In genomic region chr3:100090669-100091005, GRCh38 we compare ENCODE assay signal across 15 cellular contexts. TPM values are rescaled to one million over a fixed set of nuclear protein-coding genes. Genes with fewer than 3 reads are reported as not detected.
A peak's percentile ranks its signal among the peaks of the same experiment; 100 is the strongest.
DNase-seq lines count a peak whose midpoint lies in the region; ATAC-seq and TF ChIP-seq lines count a peak whose summit lies in the region.
"Had no signal": no experiment of that assay in that cellular context is flagged by ENCODE, and none has a peak within 500 bp of the region (broad histone marks: within the 10 kb centered on the region; RNA-seq: fewer than 3 reads in every experiment).

No MANE protein-coding gene starts in this region.

- H3K27me3 Mint-ChIP-seq in activated CD4-positive, alpha-beta memory T cell treated with anti-CD3 and anti-CD28 coated beads for 36 hours = no peaks in the 10 kb centered on the region
- H3K27me3 Mint-ChIP-seq in CD8-positive, alpha-beta memory T cell = no peaks in the 10 kb centered on the region

- H3K9me3 Mint-ChIP-seq in activated CD4-positive, alpha-beta memory T cell treated with anti-CD3 and anti-CD28 coated beads for 36 hours = no peaks in the 10 kb centered on the region
- no peaks in the 10 kb centered on the region for H3K9me3 Mint-ChIP-seq in CD8-positive, alpha-beta memory T cell

- intact Hi-C loops in left colon (cut with DNase I, micrococcal nuclease) (no loop called here), body of pancreas (cut with DNase I) (no loop called here)
- intact Hi-C loops in activated CD4-positive, alpha-beta memory T cell treated with anti-CD3 and anti-CD28 coated beads for 36 hours (cut with micrococcal nuclease) = no loop called here

- no peak for TF ChIP-seq CTCF in HL-60 (IDR thresholded peaks at IDR 0.05; ENCODE audit: insufficient read depth, low read length)
- TF ChIP-seq CTCF in upper lobe of left lung (IDR thresholded peaks at IDR 0.05) = no peak
- peak in 2 of 7 experiments; percentile 1 to 6 for TF ChIP-seq CTCF in body of pancreas (IDR thresholded peaks at IDR 0.05)

- H3K9me3 ChIP-seq in upper lobe of left lung (no peaks in the 10 kb centered on the region), body of pancreas (no peaks in the 10 kb centered on the region)
- H3K9me3 ChIP-seq in CD8-positive, alpha-beta memory T cell (ENCODE audit: low read length) = no peaks in the 10 kb centered on the region
- H3K9me3 ChIP-seq: gastroesophageal sphincter, ovary had no signal

- H3K4me3 Mint-ChIP-seq in activated CD4-positive, alpha-beta memory T cell treated with anti-CD3 and anti-CD28 coated beads for 36 hours = no peak overlapping the region
- H3K4me3 Mint-ChIP-seq in CD8-positive, alpha-beta memory T cell = no peak overlapping the region

- H3K27ac ChIP-seq in HL-60 (replicated peaks) = peak overlapping the region; percentile 68
- peak overlapping the region in 1 of 4 donors; percentile 22 for H3K27ac ChIP-seq in upper lobe of left lung
- H3K27ac ChIP-seq in CD8-positive, alpha-beta memory T cell (ENCODE audit: low read depth, low read length) = no peak overlapping the region
- H3K27ac ChIP-seq in body of pancreas = no peak overlapping the region
- H3K27ac ChIP-seq: gastroesophageal sphincter, ovary had no signal

- peaks cover 20% of the 10 kb centered on the region for H3K4me1 Mint-ChIP-seq in activated CD4-positive, alpha-beta memory T cell treated with anti-CD3 and anti-CD28 coated beads for 36 hours (ENCODE audit: low read depth)
- H3K4me1 Mint-ChIP-seq in CD8-positive, alpha-beta memory T cell = peaks cover 7 to 15% (median 10%) of the 10 kb centered on the region in 3 donors

- H3K36me3 ChIP-seq in upper lobe of left lung = no peaks in the 10 kb centered on the region
- no peaks in the 10 kb centered on the region for H3K36me3 ChIP-seq in CD8-positive, alpha-beta memory T cell (ENCODE audit: insufficient read depth, low read length)
- H3K36me3 ChIP-seq in body of pancreas (replicated peaks in 1 of 2; ENCODE audit: insufficient read depth in 1 of 2, low read depth in 2 of 2) = no peaks in the 10 kb centered on the region
- H3K36me3 ChIP-seq: gastroesophageal sphincter, ovary had no signal

- ATAC-seq in GM18511 (IDR thresholded peaks at IDR 0.05; ENCODE audit: unreplicated experiment) (peak; percentile 12), GM21515 (IDR thresholded peaks at IDR 0.05; ENCODE audit: unreplicated experiment) (peak; percentile 20), left colon (peak; percentile 13), upper lobe of left lung (ENCODE audit: low FRiP score in 2 of 2) (no peak), body of pancreas (no peak)

- no peak for TF ChIP-seq POLR2A in upper lobe of left lung (IDR thresholded peaks at IDR 0.05)
- TF ChIP-seq POLR2A in body of pancreas (IDR thresholded peaks at IDR 0.05) = no peak

- CTCF ChIA-PET in activated CD4-positive, alpha-beta memory T cell treated with anti-CD3 and anti-CD28 coated beads for 36 hours (lab: Charles Lee) = interaction anchor here (0.7 to 3.7 kb wide), 9 partner anchors 12 to 259 kb away, joined by 3 to 24 read pairs (median 4); no protein-coding TSS in a partner anchor
- CTCF ChIA-PET in CD8-positive, alpha-beta memory T cell (lab: Charles Lee) = interaction anchor here (1.1 to 3.1 kb wide), 2 partner anchors 14 to 22 kb away, joined by 3 to 9 read pairs; no protein-coding TSS in a partner anchor

- no peak for TF ChIP-seq EP300 in upper lobe of left lung (IDR thresholded peaks at IDR 0.05)

- H3K4me3 ChIP-seq in HL-60 (replicated peaks; ENCODE audit: insufficient read depth, low read length) (no peak overlapping the region), upper lobe of left lung (no peak overlapping the region), body of pancreas (no peak overlapping the region)
- no peak overlapping the region for H3K4me3 ChIP-seq in CD8-positive, alpha-beta memory T cell (ENCODE audit: low read length)
- H3K4me3 ChIP-seq: gastroesophageal sphincter, ovary had no signal

- H3K4me1 ChIP-seq in upper lobe of left lung (peaks cover 0 to 13% (median 4%) of the 10 kb centered on the region in 4 donors), body of pancreas (no peaks in the 10 kb centered on the region)
- H3K4me1 ChIP-seq in CD8-positive, alpha-beta memory T cell (ENCODE audit: insufficient read depth, low read length) = no peaks in the 10 kb centered on the region

- POLR2A ChIA-PET in activated CD4-positive, alpha-beta memory T cell treated with anti-CD3 and anti-CD28 coated beads for 36 hours (lab: Charles Lee) = no interaction called here
- POLR2A ChIA-PET in CD8-positive, alpha-beta memory T cell (lab: Charles Lee) = no interaction called here

- DNase-seq in HL-60 (ENCODE audit: low read depth in 1 of 2, low spot score in 1 of 2) (no peak), left colon (no peak), upper lobe of left lung (no peak), body of pancreas (no peak)
- DNase-seq in activated CD4-positive, alpha-beta memory T cell treated with anti-CD3 and anti-CD28 coated beads for 36 hours = no peak
- no peak for DNase-seq in CD8-positive, alpha-beta memory T cell
- DNase-seq: activated CD4-positive, CD25-positive, alpha-beta regulatory T cell; activated naive CD4-positive, alpha-beta T cell treated with anti-CD3 and anti-CD28 coated beads, Interleukin-2, amount 50 U/mL, for 16 hours; central memory CD4-positive, alpha-beta T cell; midbrain; NCI-H345; ovary had no signal

- peaks cover 3% of the 10 kb centered on the region for H3K36me3 Mint-ChIP-seq in activated CD4-positive, alpha-beta memory T cell treated with anti-CD3 and anti-CD28 coated beads for 36 hours
- peaks cover 0 to 4% (median 2%) of the 10 kb centered on the region in 3 donors for H3K36me3 Mint-ChIP-seq in CD8-positive, alpha-beta memory T cell

- H3K27me3 ChIP-seq in HL-60 (ENCODE audit: insufficient read depth, poor library complexity, severe bottlenecking) (no peaks in the 10 kb centered on the region), upper lobe of left lung (no peaks in the 10 kb centered on the region), body of pancreas (no peaks in the 10 kb centered on the region)
- no peaks in the 10 kb centered on the region for H3K27me3 ChIP-seq in CD8-positive, alpha-beta memory T cell (ENCODE audit: insufficient read depth, low read length, poor library complexity, severe bottlenecking)
- H3K27me3 ChIP-seq: gastroesophageal sphincter, ovary had no signal

- no peak overlapping the region for H3K27ac Mint-ChIP-seq in activated CD4-positive, alpha-beta memory T cell treated with anti-CD3 and anti-CD28 coated beads for 36 hours
- H3K27ac Mint-ChIP-seq in CD8-positive, alpha-beta memory T cell = no peak overlapping the region

RNA-seq across cellular contexts. Expression of gene FILIP1L, which starts 23.7 kb away (rescaled TPM):
- total RNA-seq in left colon (10 to 100 TPM in 1 of 2 donors, 1 to 10 TPM in 1; 6.7 to 19.0 TPM), upper lobe of left lung (10 to 100 TPM; 19.4 to 38.2 (median 25.9) TPM), body of pancreas (10 to 100 TPM; 27.8 to 47.8 TPM)
- total RNA-seq in activated CD4-positive, alpha-beta memory T cell treated with anti-CD3 and anti-CD28 coated beads for 36 hours = under 1 TPM; 0.10 to 0.17 TPM
- total RNA-seq in CD8-positive, alpha-beta memory T cell = under 1 TPM; 0.20 to 0.27 TPM
- polyA plus RNA-seq in CD8-positive, alpha-beta memory T cell = 0.12 TPM

Comparison
In these comparisons a context has a peak if more than half of its experiments do, and no peak if none do; other contexts are left out.
1. ATAC-seq: peak in GM18511 (single experiment), GM21515 (single experiment) and left colon (single experiment); none in upper lobe of left lung (0 of 2) and body of pancreas (single experiment).
2. RNA of gene FILIP1L, which starts 23.7 kb away (total RNA-seq): 27.8 to 47.8 TPM in body of pancreas, 19.4 to 38.2 TPM in upper lobe of left lung and 6.7 to 19.0 TPM in left colon; 0.20 to 0.27 TPM in CD8-positive, alpha-beta memory T cell and 0.10 to 0.17 TPM in activated CD4-positive, alpha-beta memory T cell treated with anti-CD3 and anti-CD28 coated beads for 36 hours; every median in the first group is over 4 times any median in the second.